In genomic region chr5:1524481-1524798, GRCh38 we compare ENCODE assay signal across 8 cellular contexts. TPM values are rescaled to one million over a fixed set of nuclear protein-coding genes. Genes with fewer than 3 reads are reported as not detected.
A peak's percentile ranks its signal among the peaks of the same experiment; 100 is the strongest.
DNase-seq lines count a peak whose midpoint lies in the region; ATAC-seq and TF ChIP-seq lines count a peak whose summit lies in the region.

No MANE protein-coding gene starts in this region.

- H3K27ac Mint-ChIP-seq in CD4-positive, CD25-positive, alpha-beta regulatory T cell, result no peak overlapping the region

- POLR2A ChIA-PET in PC-3 (lab: Charles Lee; ENCODE audit: unreplicated experiment), result no interaction called here

- peaks cover 8% of the 10 kb centered on the region for H3K36me3 ChIP-seq in CD4-positive, CD25-positive, alpha-beta regulatory T cell (ENCODE audit: control insufficient read depth, insufficient read depth, low read length)
- peaks cover 21% of the 10 kb centered on the region for H3K36me3 ChIP-seq in PC-3 (ENCODE audit: low read depth, low read length)
- H3K36me3 ChIP-seq in neuron (ENCODE audit: insufficient read depth, low read length), result peaks cover 15% of the 10 kb centered on the region

- peaks cover 9% of the 10 kb centered on the region for H3K27me3 Mint-ChIP-seq in CD4-positive, CD25-positive, alpha-beta regulatory T cell

- peak overlapping the region; percentile 78 for H3K4me2 ChIP-seq in PC-3 (ENCODE audit: low read length)

- H3K27ac ChIP-seq in CD4-positive, CD25-positive, alpha-beta regulatory T cell (ENCODE audit: insufficient read depth, low read length, poor library complexity, severe bottlenecking), result peak overlapping the region; percentile 66
- 0 out of 2 replicates have a peak overlapping the region, but pooled peaks have one; percentile 20 for H3K27ac ChIP-seq in PC-3 (ENCODE audit: low read length)

- peaks cover 23% of the 10 kb centered on the region for H3K4me1 ChIP-seq in CD4-positive, CD25-positive, alpha-beta regulatory T cell (ENCODE audit: control insufficient read depth, insufficient read depth, low read length, poor library complexity, severe bottlenecking)
- H3K4me1 ChIP-seq in PC-3 (ENCODE audit: insufficient read depth, low read length), result peaks cover 25% of the 10 kb centered on the region
- peaks cover 17% of the 10 kb centered on the region for H3K4me1 ChIP-seq in neuron (ENCODE audit: insufficient read depth, low read length)

- BruUV-seq in PC-3 (replicated peaks; lab: Mats Ljungman, UMichigan), result no TSS peak

- H3F3A ChIP-seq in PC-3 (ENCODE audit: low read length, unreplicated experiment), result no peaks in the 10 kb centered on the region

- H3K4me3 ChIP-seq in CD4-positive, CD25-positive, alpha-beta regulatory T cell (ENCODE audit: low read depth, low read length), result no peak overlapping the region
- peak overlapping the region; percentile 67; the same call in 1 of the 2 replicates for H3K4me3 ChIP-seq in PC-3 (ENCODE audit: low read length)
- peak overlapping the region; percentile 43 for H3K4me3 ChIP-seq in epithelial cell of esophagus (ENCODE audit: low read length)
- peak overlapping the region; percentile 82 for H3K4me3 ChIP-seq in neuron (ENCODE audit: low read length)

- peak overlapping the region; percentile 72 for H2AFZ ChIP-seq in PC-3 (ENCODE audit: low read length)
- peak overlapping the region; percentile 64 for H2AFZ ChIP-seq in neuron (ENCODE audit: low read depth, low read length)

- H3K27me3 ChIP-seq in CD4-positive, CD25-positive, alpha-beta regulatory T cell (ENCODE audit: control insufficient read depth, insufficient read depth, low read length), result no peaks in the 10 kb centered on the region
- no peaks in the 10 kb centered on the region for H3K27me3 ChIP-seq in PC-3 (ENCODE audit: low read length)
- no peaks in the 10 kb centered on the region for H3K27me3 ChIP-seq in neuron (ENCODE audit: insufficient read depth, low read length)

- no peak for DNase-seq in CD4-positive, CD25-positive, alpha-beta regulatory T cell
- DNase-seq in PC-3 (no peak), epithelial cell of esophagus (ENCODE audit: low read depth) (no peak), NCI-H524 treated with DMSO at 0.1 percent for 48 hours (lab: John Stamatoyannopoulos, UW) (no peak), NCI-H1092 (lab: John Stamatoyannopoulos, UW) (no peak), Kasumi-1 (lab: John Stamatoyannopoulos, UW) (no peak)

- H4K20me1 ChIP-seq in PC-3 (ENCODE audit: low read length), result peaks cover 11% of the 10 kb centered on the region

- H3K9me3 ChIP-seq in CD4-positive, CD25-positive, alpha-beta regulatory T cell (ENCODE audit: control insufficient read depth in 2 of 2, low read length in 2 of 2), result no peaks in the 10 kb centered on the region
- H3K9me3 ChIP-seq in PC-3 (ENCODE audit: low read length) (no peaks in the 10 kb centered on the region), neuron (ENCODE audit: low read length) (no peaks in the 10 kb centered on the region)

- H3K4me1 Mint-ChIP-seq in CD4-positive, CD25-positive, alpha-beta regulatory T cell, result peaks cover 0 to 20% (median 12%) of the 10 kb centered on the region in 4 donors

- H3K9me2 ChIP-seq in PC-3 (replicated peaks; ENCODE audit: low read length), result no peaks in the 10 kb centered on the region

- CTCF ChIA-PET in PC-3 (lab: Charles Lee), result no interaction called here

- no peaks in the 10 kb centered on the region for H3K9me3 Mint-ChIP-seq in CD4-positive, CD25-positive, alpha-beta regulatory T cell

- intact Hi-C loops in PC-3 (cut with micrococcal nuclease), result loop anchor here (5.0 kb wide), 1 partner anchor 33 kb away; no protein-coding TSS in a partner anchor

- H3K36me3 Mint-ChIP-seq in CD4-positive, CD25-positive, alpha-beta regulatory T cell, result no peaks in the 10 kb centered on the region

- no peak for TF ChIP-seq CTCF in PC-3 (conservative IDR thresholded peaks at IDR 0.05; ENCODE audit: low read depth, low read length)
- no peak for TF ChIP-seq CTCF in epithelial cell of esophagus (IDR thresholded peaks at IDR 0.05; ENCODE audit: insufficient read depth, low read depth, low read length, missing control alignments)

- H3K79me2 ChIP-seq in PC-3 (ENCODE audit: low read length), result peaks cover 39% of the 10 kb centered on the region

- peak overlapping the region; percentile 61 to 77 (median 75) for H3K4me3 Mint-ChIP-seq in CD4-positive, CD25-positive, alpha-beta regulatory T cell

- no peak for ATAC-seq in CD4-positive, CD25-positive, alpha-beta regulatory T cell (ENCODE audit: low read depth in 2 of 2)
- ATAC-seq in PC-3, result no peak
- no peak for ATAC-seq in HG03025 (IDR thresholded peaks at IDR 0.05; ENCODE audit: low FRiP score, unreplicated experiment)

- H3K9ac ChIP-seq in PC-3 (ENCODE audit: low read length), result peak overlapping the region; percentile 95

RNA-seq across cellular contexts. Expression of gene LPCAT1, which starts 0.7 kb away (rescaled TPM):
- total RNA-seq in CD4-positive, CD25-positive, alpha-beta regulatory T cell, result 34.7 TPM
- 10 to 100 TPM; 21.4 to 29.6 (median 24.2) TPM for polyA plus RNA-seq in CD4-positive, CD25-positive, alpha-beta regulatory T cell
- total RNA-seq in PC-3 (2014; rRNA removed), result 121 and 144 TPM in 2 replicates
